ENCODE assay signal across 8 cellular contexts in genomic region chr3:50356553-50356952, GRCh38. TPM values are rescaled to one million over a fixed set of nuclear protein-coding genes. Genes with fewer than 3 reads are reported as not detected.
DNase-seq lines count a peak whose midpoint lies in the region; ATAC-seq and TF ChIP-seq lines count a peak whose summit lies in the region.

No MANE protein-coding gene starts in this region.

- no peaks in the 10 kb centered on the region for H3K9me3 ChIP-seq in CD4-positive, CD25-positive, alpha-beta regulatory T cell (ENCODE audit: control insufficient read depth in 2 of 2, low read length in 2 of 2)
- no peaks in the 10 kb centered on the region for H3K9me3 ChIP-seq in MM.1S (replicated peaks; ENCODE audit: insufficient read depth, low read length)

- no peaks in the 10 kb centered on the region for H3K9me3 Mint-ChIP-seq in CD4-positive, CD25-positive, alpha-beta regulatory T cell
- no peaks in the 10 kb centered on the region for H3K9me3 Mint-ChIP-seq in nephron

- peaks cover 70% of the 10 kb centered on the region for H3K79me2 ChIP-seq in MM.1S (ENCODE audit: low read length)

- H3K36me3 ChIP-seq in CD4-positive, CD25-positive, alpha-beta regulatory T cell (ENCODE audit: control insufficient read depth, insufficient read depth, low read length): peaks cover 40% of the 10 kb centered on the region
- peaks cover 11% of the 10 kb centered on the region; the same call in 1 of the 2 replicates for H3K36me3 ChIP-seq in MM.1S (replicated peaks; ENCODE audit: insufficient read depth, low read length)

- no peak overlapping the region for H3K27ac ChIP-seq in CD4-positive, CD25-positive, alpha-beta regulatory T cell (ENCODE audit: insufficient read depth, low read length, poor library complexity, severe bottlenecking)
- H3K27ac ChIP-seq in MM.1S (ENCODE audit: low read length): no peak overlapping the region

- H3K4me1 Mint-ChIP-seq in CD4-positive, CD25-positive, alpha-beta regulatory T cell: peaks cover 0 to 71% (median 35%) of the 10 kb centered on the region in 4 donors
- peaks cover 30% of the 10 kb centered on the region for H3K4me1 Mint-ChIP-seq in nephron

- H3F3A ChIP-seq in MM.1S (ENCODE audit: insufficient read depth, low read length): 0 out of 2 replicates have a peak, but pooled peaks cover 6% of the 10 kb centered on the region

- no peak overlapping the region for H2AFZ ChIP-seq in MM.1S (ENCODE audit: low read length)

- H3K9me2 ChIP-seq in MM.1S (replicated peaks; ENCODE audit: insufficient read depth, low read length): no peaks in the 10 kb centered on the region

- no peak for ATAC-seq in CD4-positive, CD25-positive, alpha-beta regulatory T cell (ENCODE audit: low read depth in 2 of 2)
- no peak for ATAC-seq in GM19452 (IDR thresholded peaks at IDR 0.05; ENCODE audit: unreplicated experiment)
- no peak for ATAC-seq in HG03460 (IDR thresholded peaks at IDR 0.05; ENCODE audit: unreplicated experiment)

- peaks cover 19% of the 10 kb centered on the region for H3K36me3 Mint-ChIP-seq in CD4-positive, CD25-positive, alpha-beta regulatory T cell
- peaks cover 18% of the 10 kb centered on the region for H3K36me3 Mint-ChIP-seq in nephron (ENCODE audit: low read depth)

- peak overlapping the region; percentile 87 for H3K4me2 ChIP-seq in MM.1S (ENCODE audit: low read depth, low read length)

- peak overlapping the region; percentile 26 to 78 (median 54) for H3K27ac Mint-ChIP-seq in CD4-positive, CD25-positive, alpha-beta regulatory T cell
- H3K27ac Mint-ChIP-seq in nephron: no peak overlapping the region

- no peaks in the 10 kb centered on the region for H3K27me3 ChIP-seq in CD4-positive, CD25-positive, alpha-beta regulatory T cell (ENCODE audit: control insufficient read depth, insufficient read depth, low read length)
- H3K27me3 ChIP-seq in MM.1S (replicated peaks; ENCODE audit: insufficient read depth, low read length): no peaks in the 10 kb centered on the region

- peak overlapping the region; percentile 71 for H3K4me3 ChIP-seq in CD4-positive, CD25-positive, alpha-beta regulatory T cell (ENCODE audit: low read depth, low read length)
- H3K4me3 ChIP-seq in MM.1S (ENCODE audit: low read length) (peak overlapping the region; percentile 91; the same call in 1 of the 2 replicates), choroid plexus epithelial cell (ENCODE audit: low read depth, low read length) (peak overlapping the region; percentile 99)

- H4K20me1 ChIP-seq in MM.1S (ENCODE audit: insufficient read depth, low read length): no peaks in the 10 kb centered on the region

- no peak for TF ChIP-seq CTCF in MM.1S (IDR thresholded peaks at IDR 0.05; ENCODE audit: low read length)
- TF ChIP-seq CTCF in choroid plexus epithelial cell (conservative IDR thresholded peaks at IDR 0.05; ENCODE audit: low read depth, low read length): no peak
- no peak for TF ChIP-seq CTCF in nephron (IDR thresholded peaks at IDR 0.05; ENCODE audit: unreplicated experiment in 3 of 3)

- DNase-seq in CD4-positive, CD25-positive, alpha-beta regulatory T cell: no peak
- DNase-seq in MM.1S (no peak), choroid plexus epithelial cell (ENCODE audit: low read depth) (no peak), amniotic stem cell (lab: John Stamatoyannopoulos, UW) (no peak)
- DNase-seq in activated naive CD4-positive, alpha-beta T cell treated with Interleukin-2 at 50 U/mL for 16 hours: no peak

- no peak overlapping the region; the same call in 1 of the 2 replicates for H3K9ac ChIP-seq in MM.1S (ENCODE audit: low read length)

- H3K27me3 Mint-ChIP-seq in CD4-positive, CD25-positive, alpha-beta regulatory T cell: no peaks in the 10 kb centered on the region
- H3K27me3 Mint-ChIP-seq in nephron (ENCODE audit: low read depth): no peaks in the 10 kb centered on the region

- peaks cover 44% of the 10 kb centered on the region for H3K4me1 ChIP-seq in CD4-positive, CD25-positive, alpha-beta regulatory T cell (ENCODE audit: control insufficient read depth, insufficient read depth, low read length, poor library complexity, severe bottlenecking)
- H3K4me1 ChIP-seq in MM.1S (ENCODE audit: low read length): peaks cover 32% of the 10 kb centered on the region

- H3K4me3 Mint-ChIP-seq in CD4-positive, CD25-positive, alpha-beta regulatory T cell: peak overlapping the region; percentile 90 to 99 (median 94)
- H3K4me3 Mint-ChIP-seq in nephron: peak overlapping the region; percentile 99

RNA-seq across cellular contexts. Expression of gene TMEM115, which starts 2.8 kb away (rescaled TPM):
- total RNA-seq in CD4-positive, CD25-positive, alpha-beta regulatory T cell: 18.3 TPM
- polyA plus RNA-seq in CD4-positive, CD25-positive, alpha-beta regulatory T cell: 10 to 100 TPM; 33.5 to 38.6 (median 36.5) TPM

RNA-seq across cellular contexts. Expression of gene CYB561D2, which starts 5.9 kb away (rescaled TPM):
- total RNA-seq in CD4-positive, CD25-positive, alpha-beta regulatory T cell: 28.5 TPM
- 10 to 100 TPM; 66.3 to 92.2 (median 79.2) TPM for polyA plus RNA-seq in CD4-positive, CD25-positive, alpha-beta regulatory T cell

RNA-seq across cellular contexts. Expression of gene NPRL2, which starts 6.0 kb away (rescaled TPM):
- 30.1 TPM for total RNA-seq in CD4-positive, CD25-positive, alpha-beta regulatory T cell
- polyA plus RNA-seq in CD4-positive, CD25-positive, alpha-beta regulatory T cell: 10 to 100 TPM; 43.0 to 51.8 (median 49.6) TPM

RNA-seq across cellular contexts. Expression of gene ZMYND10, which starts 11.0 kb away (rescaled TPM):
- 1.6 TPM for total RNA-seq in CD4-positive, CD25-positive, alpha-beta regulatory T cell
- under 1 TPM in 1 of 4 donors, not detected in 3; 0.09 TPM for polyA plus RNA-seq in CD4-positive, CD25-positive, alpha-beta regulatory T cell

RNA-seq across cellular contexts. Expression of gene RASSF1, which starts 15.9 kb away (rescaled TPM):
- 76.0 TPM for total RNA-seq in CD4-positive, CD25-positive, alpha-beta regulatory T cell
- 10 to 100 TPM; 48.4 to 67.4 (median 54.7) TPM for polyA plus RNA-seq in CD4-positive, CD25-positive, alpha-beta regulatory T cell

Comparison
In these comparisons a context has a peak if more than half of its experiments do, and no peak if none do; other contexts are left out.
1. H3K27ac Mint-ChIP-seq: peak in CD4-positive, CD25-positive, alpha-beta regulatory T cell (3 of 3); none in nephron (0 of 3).
2. Peak in every context shown above with its lines, with median percentiles within 50 percentile points of each other: H3K4me3 ChIP-seq.